In the genomic region with DNA sequence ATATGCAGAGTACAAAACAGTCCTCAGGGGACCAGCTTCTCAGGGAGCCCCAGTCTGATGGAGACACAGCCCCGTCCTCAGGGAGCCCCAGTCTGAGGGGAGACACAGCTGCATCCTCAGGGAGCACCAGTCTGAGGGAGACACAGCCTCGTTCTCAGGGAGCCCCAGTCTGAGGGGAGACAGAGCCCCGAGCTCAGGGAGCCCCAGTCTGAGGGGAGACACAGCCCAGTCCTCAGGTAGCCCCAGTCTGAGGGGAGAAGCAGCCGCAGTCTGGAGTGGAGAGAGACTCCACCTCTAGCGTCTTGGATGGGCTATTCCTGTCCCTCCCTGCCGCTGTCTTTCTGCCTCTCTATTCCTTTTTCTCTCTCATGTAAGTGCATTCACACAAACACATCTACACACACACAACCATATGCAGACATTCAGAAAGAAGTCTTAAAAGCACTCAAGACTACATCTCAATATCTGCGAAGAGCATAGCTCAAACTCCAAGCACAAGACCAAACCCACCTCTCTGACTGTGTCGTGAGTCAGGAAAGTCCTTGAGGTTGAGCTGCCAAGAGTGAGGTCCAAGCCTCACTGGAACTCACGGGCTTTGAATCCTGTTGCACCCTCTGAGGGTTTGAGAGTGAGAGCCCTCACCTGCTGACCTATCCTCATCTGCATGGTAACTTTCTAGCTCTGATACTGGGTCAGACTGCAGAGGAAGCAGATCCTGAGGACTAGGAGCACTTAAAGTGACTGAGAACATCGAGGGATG, we compare ENCODE assay signal across 23 cellular contexts.
"Had no signal": no experiment of that assay in that cellular context is flagged by ENCODE, and none has a peak within 500 bp of the region (broad histone marks: within the 10 kb centered on the region; RNA-seq: fewer than 3 reads in every experiment).

No MANE protein-coding gene starts in this region.

- H3K4me1 ChIP-seq: right lobe of liver, upper lobe of right lung had no signal

- H3K9me3 ChIP-seq: ovary, right lobe of liver, thoracic aorta, tibial artery, upper lobe of right lung had no signal

- H3K27ac Mint-ChIP-seq: naive thymus-derived CD4-positive, alpha-beta T cell; natural killer cell treated with Interleukin-12 subunit alpha and Interleukin-12 subunit beta and Interleukin-15 and Interleukin-18, amount 100 ng/mL, for 72 hours; progenitor cell of endocrine pancreas; stimulated activated naive B cell treated with anti-CD40 and anti-IgM and Interleukin-4, amounts not matched to agents 10 μg/mL and 1 μg/mL and 100 μg/mL, for 72 hours had no signal

- H3K4me2 ChIP-seq: smooth muscle cell had no signal

- H3K4me3 Mint-ChIP-seq: naive thymus-derived CD4-positive, alpha-beta T cell; natural killer cell treated with Interleukin-12 subunit alpha and Interleukin-12 subunit beta and Interleukin-15 and Interleukin-18, amount 100 ng/mL, for 72 hours; stimulated activated naive B cell treated with anti-CD40 and anti-IgM and Interleukin-4, amounts not matched to agents 10 μg/mL and 1 μg/mL and 100 μg/mL, for 72 hours had no signal

- H3K9me3 Mint-ChIP-seq: natural killer cell treated with Interleukin-12 subunit alpha and Interleukin-12 subunit beta and Interleukin-15 and Interleukin-18, amount 100 ng/mL, for 72 hours; stimulated activated naive B cell treated with anti-CD40 and anti-IgM and Interleukin-4, amounts not matched to agents 10 μg/mL and 1 μg/mL and 100 μg/mL, for 72 hours had no signal

- DNase-seq: left ventricle myocardium inferior; midbrain; mucosa of descending colon; naive thymus-derived CD4-positive, alpha-beta T cell; ovary; right lobe of liver; stimulated activated CD4-positive, alpha-beta T cell treated with anti-CD3 and anti-CD28 coated beads, Interleukin-12 subunit alpha, Interleukin-12 subunit beta, amount 100 ng/mL, for 4 hours; stimulated activated CD4-positive, alpha-beta T cell treated with anti-CD3 and anti-CD28 coated beads, Interleukin-15, amount 100 ng/mL, for 24 hours; stimulated activated CD4-positive, alpha-beta T cell treated with anti-CD3 and anti-CD28 coated beads, Interleukin-2, amount 100 ng/mL, for 24 hours; stimulated activated CD4-positive, alpha-beta T cell treated with anti-CD3 and anti-CD28 coated beads, Interleukin-4, amount 100 ng/mL, for 1 hour; stimulated activated naive B cell treated with anti-CD40 and anti-IgM and Interleukin-4, amounts not matched to agents 10 μg/mL and 1 μg/mL and 100 μg/mL, for 72 hours; stimulated activated naive CD8-positive, alpha-beta T cell treated with anti-CD3 and anti-CD28 coated beads, Interleukin-15, Interleukin-2, amounts not matched to agents 100 U/mL and 50 U/mL, for 24 hours; stomach; trophoblast cell; upper lobe of right lung had no signal

- FAIRE-seq: urothelium cell line had no signal

- ATAC-seq: mucosa of descending colon; naive thymus-derived CD4-positive, alpha-beta T cell; natural killer cell treated with Interleukin-12 subunit alpha and Interleukin-12 subunit beta and Interleukin-15 and Interleukin-18, amount 100 ng/mL, for 72 hours; right lobe of liver; stimulated activated naive B cell treated with anti-CD40 and anti-IgM and Interleukin-4, amounts not matched to agents 10 μg/mL and 1 μg/mL and 100 μg/mL, for 72 hours; stimulated activated naive CD8-positive, alpha-beta T cell treated with anti-CD3 and anti-CD28 coated beads, Interleukin-15, Interleukin-2, amounts not matched to agents 100 U/mL and 50 U/mL, for 24 hours; upper lobe of right lung had no signal

- H3K36me3 ChIP-seq: left ventricle myocardium inferior, ovary, right atrium auricular region, right lobe of liver, thoracic aorta, tibial artery, upper lobe of right lung had no signal

- H3K27ac ChIP-seq: left ventricle myocardium inferior, ovary, right atrium auricular region, right lobe of liver, stomach, thoracic aorta, tibial artery, upper lobe of right lung had no signal

- H3K27me3 ChIP-seq: ovary, right atrium auricular region, right lobe of liver, upper lobe of right lung had no signal

- H3K36me3 Mint-ChIP-seq: natural killer cell treated with Interleukin-12 subunit alpha and Interleukin-12 subunit beta and Interleukin-15 and Interleukin-18, amount 100 ng/mL, for 72 hours; stimulated activated naive B cell treated with anti-CD40 and anti-IgM and Interleukin-4, amounts not matched to agents 10 μg/mL and 1 μg/mL and 100 μg/mL, for 72 hours had no signal

- H3K4me3 ChIP-seq: left ventricle myocardium inferior, lung, mucosa of descending colon, ovary, right atrium auricular region, right lobe of liver, smooth muscle cell, stomach, thoracic aorta, tibial artery, upper lobe of right lung had no signal
